ENCODE assay signal across 29 cellular contexts in the genomic region with DNA sequence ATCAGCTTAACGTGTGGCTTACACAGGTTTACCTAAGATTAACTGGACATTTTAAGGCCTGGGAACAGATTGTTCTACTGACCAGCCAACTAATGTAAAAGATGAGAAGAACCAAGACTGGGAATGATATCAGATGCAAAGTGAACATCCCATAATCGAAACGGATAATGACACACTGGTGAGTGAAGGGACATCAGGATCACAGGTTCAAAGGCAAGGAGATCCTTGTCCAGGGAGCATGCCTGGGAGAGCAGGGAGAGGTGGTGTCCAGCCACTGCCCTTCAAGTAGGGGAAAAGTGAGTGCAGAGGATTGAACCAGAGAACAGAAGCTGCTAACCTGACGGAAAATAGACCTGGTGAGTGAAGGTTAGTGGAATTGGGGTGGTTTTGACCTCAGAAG.
"Had no signal": no experiment of that assay in that cellular context is flagged by ENCODE, and none has a peak within 500 bp of the region (broad histone marks: within the 10 kb centered on the region; RNA-seq: fewer than 3 reads in every experiment).

No MANE protein-coding gene starts in this region.

- FAIRE-seq: keratinocyte had no signal

- DNase-seq: hippocampal formation; kidney glomerular epithelial cell; left cardiac atrium; left lung; lower lobe of right lung; mammary epithelial cell; mesenchymal stem cell; naive thymus-derived CD8-positive, alpha-beta T cell; occipital lobe; psoas muscle; right lobe of liver; stimulated activated CD4-positive, alpha-beta T cell treated with anti-CD3 and anti-CD28 coated beads, Interleukin-1b, Interleukin-23, amount 100 ng/mL, for 48 hours; stimulated activated CD4-positive, alpha-beta T cell treated with anti-CD3 and anti-CD28 coated beads, Interleukin-2, amount 100 ng/mL, for 48 hours; stimulated activated CD4-positive, alpha-beta T cell treated with anti-CD3 and anti-CD28 coated beads, Interleukin-4, amount 100 ng/mL, for 4 hours; stimulated activated CD8-positive, alpha-beta memory T cell treated with anti-CD3 and anti-CD28 coated beads, Interleukin-4, amount 100 ng/mL, for 48 hours; stimulated activated naive CD4-positive, alpha-beta T cell treated with Interleukin-2 at 50 U/mL for 16 hours; stimulated activated naive CD8-positive, alpha-beta T cell treated with anti-CD3 and anti-CD28 coated beads, Interleukin-15, amount 100 ng/mL, for 72 hours; substantia nigra; testis; thyroid gland; transverse colon; upper lobe of left lung had no signal

- H3K9ac ChIP-seq: neural progenitor cell, parathyroid adenoma had no signal

- H3K27ac ChIP-seq: left lung, lower lobe of right lung, neural progenitor cell, neutrophil, parathyroid adenoma, psoas muscle, right lobe of liver, testis, thyroid gland, transverse colon, upper lobe of left lung, vagina had no signal

- H2AFZ ChIP-seq: neural progenitor cell, parathyroid adenoma had no signal

- H3K4me2 ChIP-seq: neural progenitor cell, smooth muscle cell had no signal

- H3K27me3 ChIP-seq: left lung, neural progenitor cell, neutrophil, right lobe of liver, testis, thyroid gland, transverse colon, upper lobe of left lung, vagina had no signal

- H3K4me3 ChIP-seq: left lung, lower lobe of right lung, neural progenitor cell, psoas muscle, right lobe of liver, smooth muscle cell, testis, thyroid gland, transverse colon, upper lobe of left lung, vagina had no signal

- ATAC-seq: left cardiac atrium; left lung; lower lobe of right lung; naive thymus-derived CD8-positive, alpha-beta T cell; psoas muscle; right lobe of liver; stimulated activated memory B cell treated with anti-CD40 and anti-IgM and Interleukin-4, amounts not matched to agents 10 μg/mL and 1 μg/mL and 100 μg/mL, for 72 hours; stimulated activated naive CD8-positive, alpha-beta T cell treated with anti-CD3 and anti-CD28 coated beads, Interleukin-15, amount 100 ng/mL, for 72 hours had no signal

- H3K79me2 ChIP-seq: parathyroid adenoma had no signal

- H3K36me3 ChIP-seq: left lung, lower lobe of right lung, neural progenitor cell, neutrophil, right lobe of liver, thyroid gland, transverse colon, upper lobe of left lung, vagina had no signal

- H3K9me3 ChIP-seq: left lung, lower lobe of right lung, neutrophil, psoas muscle, testis, thyroid gland, transverse colon, upper lobe of left lung, vagina had no signal

- H3K4me1 ChIP-seq: left lung, lower lobe of right lung, parathyroid adenoma, right lobe of liver, upper lobe of left lung had no signal
